In the genomic region with DNA sequence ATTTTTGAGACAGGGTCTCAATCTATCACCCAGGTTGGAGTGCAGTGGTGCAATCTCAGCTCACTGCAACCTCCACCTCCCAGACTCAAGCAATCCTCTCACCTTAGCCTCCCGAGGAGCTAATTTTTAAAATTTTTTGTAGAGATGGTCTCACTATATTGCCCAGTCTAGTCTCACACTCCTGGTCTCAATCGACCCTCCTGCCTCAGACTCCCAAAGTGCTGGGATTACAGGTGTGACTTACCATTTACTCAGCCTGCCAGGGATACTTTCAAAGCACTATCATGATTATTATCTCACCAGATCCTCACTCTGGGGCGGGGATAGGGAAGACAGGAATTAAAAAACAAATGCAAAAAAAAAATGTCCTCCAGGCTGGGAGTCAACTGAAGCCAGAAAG, we compare ENCODE assay signal across 10 cellular contexts.
A peak's percentile ranks its signal among the peaks of the same experiment; 100 is the strongest.
DNase-seq lines count a peak whose midpoint lies in the region; ATAC-seq, FAIRE-seq and TF ChIP-seq lines count a peak whose summit lies in the region.
"Had no signal": no experiment of that assay in that cellular context is flagged by ENCODE, and none has a peak within 500 bp of the region (broad histone marks: within the 10 kb centered on the region; RNA-seq: fewer than 3 reads in every experiment).

No MANE protein-coding gene starts in this region.

- no peaks in the 10 kb centered on the region for H3K27me3 ChIP-seq in HUES6 (ENCODE audit: control insufficient read depth, insufficient read depth, low read length)
- no peaks in the 10 kb centered on the region for H3K27me3 ChIP-seq in spleen (replicated peaks in 1 of 7)
- H3K27me3 ChIP-seq in Peyer's patch: no peaks in the 10 kb centered on the region

- TF ChIP-seq CTCF in kidney (IDR thresholded peaks at IDR 0.05; ENCODE audit: borderline replicate concordance, extremely low read depth, insufficient read depth) (no peak), spleen (IDR thresholded peaks at IDR 0.05 in 8 of 11, conservative IDR thresholded peaks at IDR 0.05 in 3 of 11) (no peak), Peyer's patch (IDR thresholded peaks at IDR 0.05) (no peak)

- peaks cover 52% of the 10 kb centered on the region for H3K4me1 ChIP-seq in HUES6 (ENCODE audit: control insufficient read depth, insufficient read depth, low read length)
- H3K4me1 ChIP-seq in kidney (ENCODE audit: control insufficient read depth in 1 of 2, insufficient read depth in 1 of 2, low read depth in 1 of 2, low read length in 2 of 2): peaks cover 50 to 55% of the 10 kb centered on the region in 2 donors
- H3K4me1 ChIP-seq in spleen: peaks cover 39 to 98% (median 76%) of the 10 kb centered on the region in 6 donors
- H3K4me1 ChIP-seq in Peyer's patch: peaks cover 3 to 42% (median 17%) of the 10 kb centered on the region in 4 donors

- no peak for DNase-seq in activated T-helper 2 cell treated with anti-CD3 and anti-CD28 coated beads, Interferon-gamma antibody, Interleukin-2, Interleukin-4, amounts not matched to agents 10 μg/mL and 5 μg/mL and 100 μg/mL, durations not matched to agents 14 hours and 24 hours and 36 hours (ENCODE audit: low spot score)
- no peak for DNase-seq in kidney
- DNase-seq in spleen: no peak
- DNase-seq in NCI-H146 treated with DMSO at 0.1 percent for 48 hours (lab: John Stamatoyannopoulos, UW; ENCODE audit: unreplicated experiment): no peak
- DNase-seq in Peyer's patch: no peak
- DNase-seq: NCI-H510A treated with DMSO at 0.1 percent for 48 hours had no signal

- H3K4me3 Mint-ChIP-seq in activated T-helper 2 cell treated with anti-CD3 and anti-CD28 coated beads, Interferon-gamma antibody, Interleukin-2, Interleukin-4, amounts not matched to agents 10 μg/mL and 5 μg/mL and 100 μg/mL, durations not matched to agents 14 hours and 24 hours and 36 hours (ENCODE audit: low read depth): peak overlapping the region; percentile 23

- WGBS in spleen, 5 donors: 77 to 85% (median 79%) methylated on average over 3 of the region's 3 CpGs

- H3K27ac ChIP-seq in HUES6 (ENCODE audit: low read depth, low read length) (peak overlapping the region; percentile 83), kidney (ENCODE audit: low read depth in 2 of 2, low read length in 2 of 2) (peak overlapping the region; percentile 79 to 84), spleen (peak overlapping the region; percentile 88 to 99 (median 96)), Peyer's patch (peak overlapping the region in 2 of 4 donors; percentile 93 to 94)
- H3K27ac ChIP-seq: HL-60 had no signal

- H3K4me1 Mint-ChIP-seq in activated T-helper 2 cell treated with anti-CD3 and anti-CD28 coated beads, Interferon-gamma antibody, Interleukin-2, Interleukin-4, amounts not matched to agents 10 μg/mL and 5 μg/mL and 100 μg/mL, durations not matched to agents 14 hours and 24 hours and 36 hours (ENCODE audit: low read depth): peaks cover 62% of the 10 kb centered on the region

- H3K9me3 Mint-ChIP-seq in activated T-helper 2 cell treated with anti-CD3 and anti-CD28 coated beads, Interferon-gamma antibody, Interleukin-2, Interleukin-4, amounts not matched to agents 10 μg/mL and 5 μg/mL and 100 μg/mL, durations not matched to agents 14 hours and 24 hours and 36 hours: no peaks in the 10 kb centered on the region

- TF ChIP-seq POLR2A in spleen (IDR thresholded peaks at IDR 0.05): no peak
- TF ChIP-seq POLR2A in Peyer's patch (IDR thresholded peaks at IDR 0.05): no peak

- no peak overlapping the region for H3K4me3 ChIP-seq in HUES6 (ENCODE audit: low read depth, low read length)
- no peak overlapping the region for H3K4me3 ChIP-seq in kidney (ENCODE audit: low read length in 2 of 2)
- no peak overlapping the region for H3K4me3 ChIP-seq in spleen
- no peak overlapping the region for H3K4me3 ChIP-seq in Peyer's patch

- no peak for ATAC-seq in GM19455 (IDR thresholded peaks at IDR 0.05; ENCODE audit: unreplicated experiment)
- ATAC-seq in HG03469 (IDR thresholded peaks at IDR 0.05; ENCODE audit: unreplicated experiment): no peak

- no peak for FAIRE-seq in kidney (lab: Jason Lieb, UNC)

- H3K36me3 ChIP-seq in HUES6 (ENCODE audit: control insufficient read depth, insufficient read depth, low read length) (no peaks in the 10 kb centered on the region), kidney (ENCODE audit: control insufficient read depth in 1 of 2, insufficient read depth in 2 of 2, low read length in 2 of 2) (no peaks in the 10 kb centered on the region), spleen (no peaks in the 10 kb centered on the region), Peyer's patch (no peaks in the 10 kb centered on the region)

- H3K9me3 ChIP-seq in HUES6 (ENCODE audit: control insufficient read depth, insufficient read depth, low read depth, low read length): no peaks in the 10 kb centered on the region
- H3K9me3 ChIP-seq in kidney (ENCODE audit: control insufficient read depth in 1 of 2, low read length in 2 of 2): no peaks in the 10 kb centered on the region
- no peaks in the 10 kb centered on the region for H3K9me3 ChIP-seq in spleen
- H3K9me3 ChIP-seq in Peyer's patch: no peaks in the 10 kb centered on the region

- H3K27ac Mint-ChIP-seq in activated T-helper 2 cell treated with anti-CD3 and anti-CD28 coated beads, Interferon-gamma antibody, Interleukin-2, Interleukin-4, amounts not matched to agents 10 μg/mL and 5 μg/mL and 100 μg/mL, durations not matched to agents 14 hours and 24 hours and 36 hours: peak overlapping the region; percentile 96

- no peaks in the 10 kb centered on the region for H3K36me3 Mint-ChIP-seq in activated T-helper 2 cell treated with anti-CD3 and anti-CD28 coated beads, Interferon-gamma antibody, Interleukin-2, Interleukin-4, amounts not matched to agents 10 μg/mL and 5 μg/mL and 100 μg/mL, durations not matched to agents 14 hours and 24 hours and 36 hours (ENCODE audit: low read depth)

- H3K9ac ChIP-seq in HUES6 (ENCODE audit: low read length) (peak overlapping the region; percentile 90), kidney (ENCODE audit: low read length in 2 of 2) (peak overlapping the region in 1 of 2 donors; percentile 46)

- H3K27me3 Mint-ChIP-seq in activated T-helper 2 cell treated with anti-CD3 and anti-CD28 coated beads, Interferon-gamma antibody, Interleukin-2, Interleukin-4, amounts not matched to agents 10 μg/mL and 5 μg/mL and 100 μg/mL, durations not matched to agents 14 hours and 24 hours and 36 hours (ENCODE audit: low read depth): no peaks in the 10 kb centered on the region

- intact Hi-C loops in activated T-helper 2 cell treated with anti-CD3 and anti-CD28 coated beads, Interferon-gamma antibody, Interleukin-2, Interleukin-4, amounts not matched to agents 10 μg/mL and 5 μg/mL and 100 μg/mL, durations not matched to agents 14 hours and 24 hours and 36 hours (cut with micrococcal nuclease): no loop called here
- intact Hi-C loops in kidney (cut with DNase I) (no loop called here), spleen (cut with DNase I; ENCODE audit: low total_unique reads) (loop anchor here (5.0 kb wide), 1 partner anchor 37 kb away; no protein-coding TSS in a partner anchor)
